In genomic region chr5:138464388-138465287, GRCh38 we compare ENCODE assay signal across 1 cellular context.
TF ChIP-seq lines count a peak whose summit lies in the region.

No MANE protein-coding gene starts in this region.

TF ChIP-seq in GM12878, 131 proteins besides CTCF, POLR2A, EP300 and RAD21 (continued from another document):
- TF ChIP-seq EZH2 (IDR thresholded peaks at IDR 0.05; ENCODE audit: borderline replicate concordance, control insufficient read depth, low read depth, low read length) (peak; percentile 100; the same call in 1 of the 2 replicates), MXI1 (IDR thresholded peaks at IDR 0.05; ENCODE audit: low read depth, low read length) (no peak; the same call in 1 of the 2 replicates), CEBPB (IDR thresholded peaks at IDR 0.05; ENCODE audit: borderline replicate concordance in 1 of 2, low read depth in 2 of 2, low read length in 2 of 2) (no peak), E2F4 (IDR thresholded peaks at IDR 0.05; ENCODE audit: low read depth, low read length) (no peak)
